Comparison of ENCODE assay signal across 18 cellular contexts in genomic region chr6:159992366-159992765, GRCh38. TPM values are rescaled to one million over a fixed set of nuclear protein-coding genes. Genes with fewer than 3 reads are reported as not detected.
DNase-seq lines count a peak whose midpoint lies in the region; ATAC-seq and TF ChIP-seq lines count a peak whose summit lies in the region.
"Had no signal": no experiment of that assay in that cellular context is flagged by ENCODE, and none has a peak within 500 bp of the region (broad histone marks: within the 10 kb centered on the region; RNA-seq: fewer than 3 reads in every experiment).

No MANE protein-coding gene starts in this region.

- H4K20me1 ChIP-seq in PC-3 (ENCODE audit: low read length): no peaks in the 10 kb centered on the region
- H4K20me1 ChIP-seq in GM23248 (ENCODE audit: insufficient read depth): no peaks in the 10 kb centered on the region

- H3K27ac ChIP-seq in PC-3 (ENCODE audit: low read length): no peak overlapping the region
- no peak overlapping the region for H3K27ac ChIP-seq in coronary artery
- no peak overlapping the region for H3K27ac ChIP-seq in GM23248
- H3K27ac ChIP-seq: BLaER1 treated with 17β-estradiol and CSF1 and Interleukin-3, amounts not matched to agents 10 nM and 100 nM had no signal

- H3K4me1 ChIP-seq in PC-3 (ENCODE audit: insufficient read depth, low read length) (peaks cover 18% of the 10 kb centered on the region), GM23248 (ENCODE audit: insufficient read depth) (peaks cover 24% of the 10 kb centered on the region)

- peaks cover 6% of the 10 kb centered on the region for H3K9me3 Mint-ChIP-seq in stimulated activated naive CD8-positive, alpha-beta T cell treated with anti-CD3 and anti-CD28 coated beads, Interleukin-15, Interleukin-2, amounts not matched to agents 100 ng/mL and 50 ng/mL, for 24 hours
- peaks cover 0 to 13% of the 10 kb centered on the region in 2 donors for H3K9me3 Mint-ChIP-seq in stimulated activated naive CD8-positive, alpha-beta T cell treated with anti-CD3 and anti-CD28 coated beads, Interleukin-15, amount 100 ng/mL, for 72 hours
- H3K9me3 Mint-ChIP-seq: H9 had no signal

- H3K4me3 Mint-ChIP-seq in stimulated activated naive CD8-positive, alpha-beta T cell treated with anti-CD3 and anti-CD28 coated beads, Interleukin-15, Interleukin-2, amounts not matched to agents 100 ng/mL and 50 ng/mL, for 24 hours: no peak overlapping the region
- H3K4me3 Mint-ChIP-seq in stimulated activated naive CD8-positive, alpha-beta T cell treated with anti-CD3 and anti-CD28 coated beads, Interleukin-15, amount 100 ng/mL, for 72 hours: no peak overlapping the region
- H3K4me3 Mint-ChIP-seq: B cell; CD8-positive, alpha-beta T cell; H9 had no signal

- H3K4me3 ChIP-seq in PC-3 (ENCODE audit: low read length) (no peak overlapping the region), coronary artery (no peak overlapping the region), GM23248 (no peak overlapping the region)
- H3K4me3 ChIP-seq: BLaER1 treated with 17β-estradiol and CSF1 and Interleukin-3, amounts not matched to agents 10 nM and 100 nM had no signal

- BruUV-seq in PC-3 (replicated peaks; lab: Mats Ljungman, UMichigan): TSS peak; percentile 10

- intact Hi-C loops in PC-3 (cut with micrococcal nuclease): no loop called here

- H3K9me2 ChIP-seq in PC-3 (replicated peaks; ENCODE audit: low read length) (no peaks in the 10 kb centered on the region), GM23248 (ENCODE audit: insufficient read depth) (no peaks in the 10 kb centered on the region)

- H3F3A ChIP-seq in PC-3 (ENCODE audit: low read length, unreplicated experiment): no peaks in the 10 kb centered on the region
- peaks cover 15% of the 10 kb centered on the region; the same call in 1 of the 2 replicates for H3F3A ChIP-seq in GM23248 (ENCODE audit: insufficient read depth)

- no peak overlapping the region for H2AFZ ChIP-seq in PC-3 (ENCODE audit: low read length)
- H2AFZ ChIP-seq in GM23248: no peak overlapping the region

- POLR2A ChIA-PET in PC-3 (lab: Charles Lee; ENCODE audit: unreplicated experiment): no interaction called here

- 28 to 33% methylated on average over 1 of the region's 1 CpG for WGBS in GM23248 (ENCODE audit: low coverage in 1 of 2, low lambda C conversion rate in 2 of 2, missing lambda C conversion rate in 2 of 2), 2 experiments

- TF ChIP-seq CTCF in PC-3 (conservative IDR thresholded peaks at IDR 0.05; ENCODE audit: low read depth, low read length) (no peak), coronary artery (IDR thresholded peaks at IDR 0.05) (no peak)

- ATAC-seq in stimulated activated naive CD8-positive, alpha-beta T cell treated with anti-CD3 and anti-CD28 coated beads, Interleukin-15, amount 100 ng/mL, for 72 hours: no peak
- ATAC-seq in PC-3 (no peak), HG03196 (IDR thresholded peaks at IDR 0.05; ENCODE audit: unreplicated experiment) (no peak)
- ATAC-seq: CD8-positive, alpha-beta T cell had no signal

- H3K9ac ChIP-seq in PC-3 (ENCODE audit: low read length): no peak overlapping the region
- no peak overlapping the region for H3K9ac ChIP-seq in GM23248
- H3K9ac ChIP-seq: BLaER1 treated with 17β-estradiol and CSF1 and Interleukin-3, amounts not matched to agents 10 nM and 100 nM had no signal

- no peaks in the 10 kb centered on the region for H3K27me3 Mint-ChIP-seq in stimulated activated naive CD8-positive, alpha-beta T cell treated with anti-CD3 and anti-CD28 coated beads, Interleukin-15, Interleukin-2, amounts not matched to agents 100 ng/mL and 50 ng/mL, for 24 hours
- no peaks in the 10 kb centered on the region for H3K27me3 Mint-ChIP-seq in stimulated activated naive CD8-positive, alpha-beta T cell treated with anti-CD3 and anti-CD28 coated beads, Interleukin-15, amount 100 ng/mL, for 72 hours
- H3K27me3 Mint-ChIP-seq: B cell had no signal

- in situ Hi-C loops in GM23248 (cut with MboI): no loop called here

- peaks cover 98% of the 10 kb centered on the region for H3K79me2 ChIP-seq in PC-3 (ENCODE audit: low read length)
- H3K79me2 ChIP-seq in GM23248 (ENCODE audit: insufficient read depth): peaks cover 96% of the 10 kb centered on the region

- DNase-seq in stimulated activated naive CD8-positive, alpha-beta T cell treated with anti-CD3 and anti-CD28 coated beads, Interleukin-15, amount 100 ng/mL, for 72 hours: no peak
- no peak for DNase-seq in PC-3
- DNase-seq in foreskin melanocyte: peak; percentile 75
- no peak for DNase-seq in NCI-H2107 treated with DMSO at 0.1 percent for 48 hours (lab: John Stamatoyannopoulos, UW; ENCODE audit: unreplicated experiment)
- DNase-seq in coronary artery (ENCODE audit: low spot score): no peak
- DNase-seq in GM23248: no peak
- DNase-seq: 8988T; CD8-positive, alpha-beta T cell; COR-L47; DMS 273 treated with DMSO at 0.1 percent for 48 hours; DMS53; DND-41; EL; H9 had no signal

- H3K27me3 ChIP-seq in PC-3 (ENCODE audit: low read length) (no peaks in the 10 kb centered on the region), GM23248 (replicated peaks; ENCODE audit: insufficient read depth) (no peaks in the 10 kb centered on the region)
- H3K27me3 ChIP-seq: BLaER1 treated with 17β-estradiol and CSF1 and Interleukin-3, amounts not matched to agents 10 nM and 100 nM had no signal

- no peak overlapping the region for H3K4me2 ChIP-seq in PC-3 (ENCODE audit: low read length)
- no peak overlapping the region for H3K4me2 ChIP-seq in GM23248 (ENCODE audit: unreplicated experiment)

- H3K9me3 ChIP-seq in PC-3 (ENCODE audit: low read length) (no peaks in the 10 kb centered on the region), GM23248 (ENCODE audit: low read depth) (no peaks in the 10 kb centered on the region)

- CTCF ChIA-PET in PC-3 (lab: Charles Lee): no interaction called here

- H3K36me3 Mint-ChIP-seq in stimulated activated naive CD8-positive, alpha-beta T cell treated with anti-CD3 and anti-CD28 coated beads, Interleukin-15, Interleukin-2, amounts not matched to agents 100 ng/mL and 50 ng/mL, for 24 hours (ENCODE audit: low read depth): peaks cover 60% of the 10 kb centered on the region

- peak overlapping the region; percentile 2 for H3K27ac Mint-ChIP-seq in stimulated activated naive CD8-positive, alpha-beta T cell treated with anti-CD3 and anti-CD28 coated beads, Interleukin-15, Interleukin-2, amounts not matched to agents 100 ng/mL and 50 ng/mL, for 24 hours
- no peak overlapping the region for H3K27ac Mint-ChIP-seq in stimulated activated naive CD8-positive, alpha-beta T cell treated with anti-CD3 and anti-CD28 coated beads, Interleukin-15, amount 100 ng/mL, for 72 hours
- H3K27ac Mint-ChIP-seq: B cell; CD8-positive, alpha-beta T cell had no signal

- H3K36me3 ChIP-seq in PC-3 (ENCODE audit: low read depth, low read length) (0 out of 2 replicates have a peak, but pooled peaks cover 2% of the 10 kb centered on the region), GM23248 (ENCODE audit: low read depth) (no peaks in the 10 kb centered on the region)

- peaks cover 94% of the 10 kb centered on the region for H3K4me1 Mint-ChIP-seq in stimulated activated naive CD8-positive, alpha-beta T cell treated with anti-CD3 and anti-CD28 coated beads, Interleukin-15, Interleukin-2, amounts not matched to agents 100 ng/mL and 50 ng/mL, for 24 hours (ENCODE audit: low read depth)
- H3K4me1 Mint-ChIP-seq in stimulated activated naive CD8-positive, alpha-beta T cell treated with anti-CD3 and anti-CD28 coated beads, Interleukin-15, amount 100 ng/mL, for 72 hours: peaks cover 92% of the 10 kb centered on the region

RNA-seq across cellular contexts. Expression of gene IGF2R, which starts 23.5 kb away (rescaled TPM):
- total RNA-seq in PC-3 (2014; rRNA removed): 31.5 and 37.2 TPM in 2 replicates
- total RNA-seq in GM23248 (2014; rRNA removed; shearing (Covaris generic)): 30.9 TPM in 2 replicates
- polyA plus RNA-seq in GM23248 (2016; fragmentation: Nextera tagmentation; extraction: Ambion mirVana): 8.1 and 8.8 TPM in 2 replicates
